Comparison of ENCODE assay signal across 18 cellular contexts in genomic region chr2:47270421-47270820, GRCh38.
DNase-seq lines count a peak whose midpoint lies in the region; ATAC-seq and TF ChIP-seq lines count a peak whose summit lies in the region.
"Had no signal": no experiment of that assay in that cellular context is flagged by ENCODE, and none has a peak within 500 bp of the region (broad histone marks: within the 10 kb centered on the region; RNA-seq: fewer than 3 reads in every experiment).

No MANE protein-coding gene starts in this region.

- DNase-seq in Calu3, result no peak
- no peak for DNase-seq in SJSA1 (ENCODE audit: low read depth in 1 of 2, low spot score in 2 of 2)
- no peak for DNase-seq in NCI-H774 (lab: John Stamatoyannopoulos, UW)
- no peak for DNase-seq in activated naive CD4-positive, alpha-beta T cell treated with anti-CD3 and anti-CD28 coated beads, Interleukin-2, amount 10 ng/mL, durations not matched to agents 7 days and 5 days
- no peak for DNase-seq in glomerular visceral epithelial cell (ENCODE audit: extremely low spot score)
- DNase-seq in COLO668 (lab: John Stamatoyannopoulos, UW; ENCODE audit: unreplicated experiment), result no peak
- DNase-seq: activated CD8-positive, alpha-beta T cell treated with anti-CD3 and anti-CD28 coated beads for 36 hours; activated naive CD8-positive, alpha-beta T cell treated with anti-CD3 and anti-CD28 coated beads, Interleukin-2, amount 50 U/mL, for 24 hours; activated T-cell treated with anti-CD3 and anti-CD28 coated beads, Interleukin-2, amount 50 U/mL, for 48 hours; natural killer cell; NCI-H1417 treated with DMSO at 0.1 percent for 48 hours; NCI-H2171; stimulated activated CD4-positive, alpha-beta T cell treated with anti-CD3 and anti-CD28 coated beads, Interleukin-1b, Interleukin-23, amount 100 ng/mL, for 48 hours had no signal

- peaks cover 14% of the 10 kb centered on the region for H3K36me3 Mint-ChIP-seq in Calu3 (ENCODE audit: insufficient read depth, unreplicated experiment)
- no peaks in the 10 kb centered on the region for H3K36me3 Mint-ChIP-seq in activated naive CD4-positive, alpha-beta T cell treated with anti-CD3 and anti-CD28 coated beads, Interleukin-2, amount 10 ng/mL, durations not matched to agents 7 days and 5 days
- H3K36me3 Mint-ChIP-seq: natural killer cell, WTC11 had no signal

- intact Hi-C loops in Calu3 (cut with micrococcal nuclease; ENCODE audit: unreplicated experiment), result loop anchor here (5.0 kb wide), 1 partner anchor 193 kb away; no protein-coding TSS in a partner anchor

- 79 to 89% methylated on average over 4 to 5 of the region's 5 CpGs for WGBS in gastroesophageal sphincter (ENCODE audit: low coverage in 1 of 2), 2 donors

- peak overlapping the region; percentile 61 for H3K27ac Mint-ChIP-seq in Calu3 (ENCODE audit: unreplicated experiment)
- no peak overlapping the region for H3K27ac Mint-ChIP-seq in activated naive CD4-positive, alpha-beta T cell treated with anti-CD3 and anti-CD28 coated beads, Interleukin-2, amount 10 ng/mL, durations not matched to agents 7 days and 5 days
- H3K27ac Mint-ChIP-seq: activated CD8-positive, alpha-beta T cell treated with anti-CD3 and anti-CD28 coated beads for 36 hours; activated naive CD8-positive, alpha-beta T cell treated with anti-CD3 and anti-CD28 coated beads, Interleukin-2, amount 50 U/mL, for 24 hours; natural killer cell; WTC11 had no signal

- BruUV-seq in Calu3 (replicated peaks; lab: Mats Ljungman, UMichigan), result no TSS peak

- TF ChIP-seq POLR2A in gastroesophageal sphincter (IDR thresholded peaks at IDR 0.05), result no peak

- CTCF ChIA-PET in Calu3 (lab: Charles Lee), result no interaction called here
- CTCF ChIA-PET in activated naive CD4-positive, alpha-beta T cell treated with anti-CD3 and anti-CD28 coated beads, Interleukin-2, amount 10 ng/mL, durations not matched to agents 7 days and 5 days (lab: Charles Lee), result no interaction called here

- H3K27ac ChIP-seq in SJSA1, result peak overlapping the region; percentile 65
- H3K27ac ChIP-seq in gastroesophageal sphincter, result peak overlapping the region in 3 of 4 donors; percentile 13 to 69 (median 60)
- H3K27ac ChIP-seq in skeletal muscle tissue (ENCODE audit: low read depth, low read length), result peak overlapping the region; percentile 22

- TF ChIP-seq CTCF in Calu3 (IDR thresholded peaks at IDR 0.05; ENCODE audit: unreplicated experiment) (no peak), gastroesophageal sphincter (IDR thresholded peaks at IDR 0.05) (no peak)

- H3K36me3 ChIP-seq in SJSA1 (no peaks in the 10 kb centered on the region), gastroesophageal sphincter (no peaks in the 10 kb centered on the region), skeletal muscle tissue (ENCODE audit: control insufficient read depth in 3 of 3, insufficient read depth in 3 of 3, low read length in 3 of 3) (no peaks in the 10 kb centered on the region)
- H3K36me3 ChIP-seq: left lung had no signal

- no peak overlapping the region for H3K4me3 Mint-ChIP-seq in Calu3 (ENCODE audit: low read depth, unreplicated experiment)
- no peak overlapping the region for H3K4me3 Mint-ChIP-seq in activated naive CD4-positive, alpha-beta T cell treated with anti-CD3 and anti-CD28 coated beads, Interleukin-2, amount 10 ng/mL, durations not matched to agents 7 days and 5 days
- H3K4me3 Mint-ChIP-seq: activated CD8-positive, alpha-beta T cell treated with anti-CD3 and anti-CD28 coated beads for 36 hours; activated naive CD8-positive, alpha-beta T cell treated with anti-CD3 and anti-CD28 coated beads, Interleukin-2, amount 50 U/mL, for 24 hours; central memory CD8-positive, alpha-beta T cell; WTC11 had no signal

- no peak overlapping the region for H3K9ac ChIP-seq in skeletal muscle tissue (ENCODE audit: low read depth in 1 of 3, low read length in 3 of 3)

- H3K4me1 Mint-ChIP-seq in Calu3 (ENCODE audit: low read depth, unreplicated experiment), result peaks cover 54% of the 10 kb centered on the region
- no peaks in the 10 kb centered on the region for H3K4me1 Mint-ChIP-seq in activated naive CD4-positive, alpha-beta T cell treated with anti-CD3 and anti-CD28 coated beads, Interleukin-2, amount 10 ng/mL, durations not matched to agents 7 days and 5 days

- H3K27me3 ChIP-seq in SJSA1 (replicated peaks) (no peaks in the 10 kb centered on the region), gastroesophageal sphincter (no peaks in the 10 kb centered on the region), skeletal muscle tissue (ENCODE audit: control insufficient read depth in 3 of 3, insufficient read depth in 3 of 3, low read length in 3 of 3) (no peaks in the 10 kb centered on the region)
- H3K27me3 ChIP-seq: left lung had no signal

- no peaks in the 10 kb centered on the region for H3K9me3 Mint-ChIP-seq in Calu3 (ENCODE audit: low read depth, unreplicated experiment)
- H3K9me3 Mint-ChIP-seq in activated naive CD4-positive, alpha-beta T cell treated with anti-CD3 and anti-CD28 coated beads, Interleukin-2, amount 10 ng/mL, durations not matched to agents 7 days and 5 days, result no peaks in the 10 kb centered on the region
- H3K9me3 Mint-ChIP-seq: activated CD8-positive, alpha-beta T cell treated with anti-CD3 and anti-CD28 coated beads for 36 hours; activated naive CD8-positive, alpha-beta T cell treated with anti-CD3 and anti-CD28 coated beads, Interleukin-2, amount 50 U/mL, for 24 hours; central memory CD8-positive, alpha-beta T cell; natural killer cell; WTC11 had no signal

- H3K9me3 ChIP-seq in SJSA1 (replicated peaks), result no peaks in the 10 kb centered on the region
- H3K9me3 ChIP-seq in gastroesophageal sphincter, result no peaks in the 10 kb centered on the region
- H3K9me3 ChIP-seq in skeletal muscle tissue (ENCODE audit: control insufficient read depth in 3 of 3, low read length in 3 of 3), result no peaks in the 10 kb centered on the region
- H3K9me3 ChIP-seq: left lung had no signal

- no peaks in the 10 kb centered on the region for H3K27me3 Mint-ChIP-seq in Calu3 (ENCODE audit: unreplicated experiment)
- peaks cover 17% of the 10 kb centered on the region for H3K27me3 Mint-ChIP-seq in activated naive CD4-positive, alpha-beta T cell treated with anti-CD3 and anti-CD28 coated beads, Interleukin-2, amount 10 ng/mL, durations not matched to agents 7 days and 5 days
- H3K27me3 Mint-ChIP-seq: activated CD8-positive, alpha-beta T cell treated with anti-CD3 and anti-CD28 coated beads for 36 hours; activated naive CD8-positive, alpha-beta T cell treated with anti-CD3 and anti-CD28 coated beads, Interleukin-2, amount 50 U/mL, for 24 hours; central memory CD8-positive, alpha-beta T cell had no signal

- H3K4me3 ChIP-seq in SJSA1 (no peak overlapping the region), gastroesophageal sphincter (no peak overlapping the region), skeletal muscle tissue (ENCODE audit: low read length in 3 of 3) (no peak overlapping the region)
- H3K4me3 ChIP-seq: left lung had no signal

- H3K4me1 ChIP-seq in SJSA1 (replicated peaks), result peaks cover 41% of the 10 kb centered on the region
- H3K4me1 ChIP-seq in gastroesophageal sphincter, result peaks cover 2 to 55% (median 23%) of the 10 kb centered on the region in 3 donors
- peaks cover 24 to 40% (median 38%) of the 10 kb centered on the region in 3 donors for H3K4me1 ChIP-seq in skeletal muscle tissue (ENCODE audit: control insufficient read depth in 3 of 3, insufficient read depth in 3 of 3, low read length in 3 of 3)

- ATAC-seq in gastroesophageal sphincter, result no peak
- ATAC-seq: activated CD8-positive, alpha-beta T cell treated with anti-CD3 and anti-CD28 coated beads for 36 hours; activated naive CD8-positive, alpha-beta T cell treated with anti-CD3 and anti-CD28 coated beads, Interleukin-2, amount 50 U/mL, for 24 hours; natural killer cell; WTC11 had no signal

- TF ChIP-seq EP300 in gastroesophageal sphincter (IDR thresholded peaks at IDR 0.05), result no peak
